In the genomic region with DNA sequence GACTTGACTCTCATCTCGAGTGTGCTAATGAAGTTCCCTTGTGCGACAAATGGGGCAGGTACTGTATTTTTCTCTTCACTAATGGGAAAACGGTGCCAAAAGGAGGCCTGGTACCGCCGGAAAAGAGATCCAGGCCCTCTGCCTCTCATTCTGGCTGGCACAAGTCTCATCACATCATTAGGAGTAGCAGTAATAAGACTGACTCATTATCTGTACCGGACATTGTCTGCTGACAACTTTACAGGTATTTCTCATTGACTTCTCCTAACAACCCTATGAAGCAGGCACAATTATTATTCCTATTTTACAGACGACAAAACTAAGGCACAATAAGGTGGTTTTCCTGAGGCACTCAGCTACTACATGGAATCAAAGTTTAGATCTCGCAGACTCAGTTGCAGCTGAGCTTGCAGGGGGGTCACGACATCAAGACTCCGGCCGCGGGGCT, we compare ENCODE assay signal across 8 cellular contexts. TPM values are rescaled to one million over a fixed set of nuclear protein-coding genes. Genes with fewer than 3 reads are reported as not detected.
A peak's percentile ranks its signal among the peaks of the same experiment; 100 is the strongest.
DNase-seq lines count a peak whose midpoint lies in the region; ATAC-seq and TF ChIP-seq lines count a peak whose summit lies in the region.

No MANE protein-coding gene starts in this region.

- H3K4me3 ChIP-seq in AG04449 (ENCODE audit: low read depth, low read length) (peak overlapping the region; percentile 78), OCI-LY3 (ENCODE audit: low read length) (peak overlapping the region; percentile 99), mesendoderm (ENCODE audit: low read length) (peak overlapping the region; percentile 84), aorta (ENCODE audit: low read length in 2 of 2) (peak overlapping the region; percentile 60 to 77)

- H3K4ac ChIP-seq in mesendoderm (ENCODE audit: low read depth, low read length) = no peak overlapping the region

- H3K79me1 ChIP-seq in mesendoderm (ENCODE audit: low read length) = peaks cover 8% of the 10 kb centered on the region

- no peaks in the 10 kb centered on the region for H4K20me1 ChIP-seq in OCI-LY3 (ENCODE audit: insufficient read depth, low read length)

- no peak overlapping the region for H2BK120ac ChIP-seq in mesendoderm (ENCODE audit: low read depth, low read length)

- no peak for DNase-seq in AG04449 (ENCODE audit: low read depth, low spot score)
- DNase-seq in mesendoderm = no peak
- DNase-seq in aorta = no peak
- DNase-seq in HEK293T (ENCODE audit: extremely low spot score) = no peak
- no peak for DNase-seq in mucosa of gallbladder (ENCODE audit: low spot score)

- H3K9ac ChIP-seq in OCI-LY3 (ENCODE audit: low read length) (peak overlapping the region; percentile 72), mesendoderm (ENCODE audit: low read length) (peak overlapping the region; percentile 91)

- H4K8ac ChIP-seq in mesendoderm (ENCODE audit: low read depth, low read length) = no peak overlapping the region

- no peak overlapping the region for H4K5ac ChIP-seq in mesendoderm (ENCODE audit: low read length)

- peak overlapping the region; percentile 93 for H3K4me2 ChIP-seq in OCI-LY3 (ENCODE audit: low read length)
- peak overlapping the region; percentile 74 for H3K4me2 ChIP-seq in mesendoderm (ENCODE audit: low read length)

- POLR2A ChIA-PET in AG04449 (lab: Yijun Ruan, JAX) (interaction anchor here (1.3 to 3.1 kb wide), 5 partner anchors 9 to 147 kb away, joined by 3 to 17 read pairs (median 8); no protein-coding TSS in a partner anchor), HEK293T (lab: Yijun Ruan, JAX) (interaction anchor here (0.9 to 2.0 kb wide), 10 partner anchors 11 to 144 kb away, joined by 3 to 15 read pairs (median 6); no protein-coding TSS in a partner anchor)

- peaks cover 14% of the 10 kb centered on the region for H3K4me1 ChIP-seq in OCI-LY3 (ENCODE audit: low read length)
- no peaks in the 10 kb centered on the region for H3K4me1 ChIP-seq in mesendoderm (ENCODE audit: control insufficient read depth, low read depth, low read length)
- H3K4me1 ChIP-seq in aorta (ENCODE audit: control insufficient read depth in 1 of 2, insufficient read depth in 2 of 2, low read length in 2 of 2) = peaks cover 6 to 11% of the 10 kb centered on the region in 2 donors

- H3K79me2 ChIP-seq in OCI-LY3 (ENCODE audit: low read length) (0 out of 2 replicates have a peak, but pooled peaks cover 5% of the 10 kb centered on the region), mesendoderm (ENCODE audit: control insufficient read depth, insufficient read depth, low read length) (no peaks in the 10 kb centered on the region)

- H2AK5ac ChIP-seq in mesendoderm (ENCODE audit: low read length) = no peak overlapping the region

- peak overlapping the region; percentile 53 for H3K18ac ChIP-seq in mesendoderm (ENCODE audit: low read length)

- H3K36me3 ChIP-seq in OCI-LY3 (replicated peaks; ENCODE audit: low read depth, low read length) = no peaks in the 10 kb centered on the region
- no peaks in the 10 kb centered on the region for H3K36me3 ChIP-seq in mesendoderm (ENCODE audit: control insufficient read depth, insufficient read depth, low read length)
- H3K36me3 ChIP-seq in aorta (ENCODE audit: control insufficient read depth in 1 of 2, insufficient read depth in 2 of 2, low read length in 1 of 2) = no peaks in the 10 kb centered on the region

- H2AFZ ChIP-seq in OCI-LY3 (ENCODE audit: low read depth, low read length) = peak overlapping the region; percentile 93

- H3K9me3 ChIP-seq in OCI-LY3 (ENCODE audit: insufficient read depth, low read length) (no peaks in the 10 kb centered on the region), aorta (ENCODE audit: control insufficient read depth, low read length) (no peaks in the 10 kb centered on the region)

- no peak overlapping the region for H2BK15ac ChIP-seq in mesendoderm (replicated peaks; ENCODE audit: low read depth)

- WGBS in mesendoderm (ENCODE audit: extremely low coverage, insufficient coverage, low lambda C conversion rate) = no CpG with 5 or more reads among the region's 12 CpGs
- 1% methylated on average over 12 of the region's 12 CpGs for WGBS in aorta, 2 donors

- no peaks in the 10 kb centered on the region for H3K27me3 ChIP-seq in OCI-LY3 (ENCODE audit: low read depth, low read length)
- H3K27me3 ChIP-seq in mesendoderm (ENCODE audit: insufficient read depth, low read length, poor library complexity) = no peaks in the 10 kb centered on the region
- H3K27me3 ChIP-seq in aorta (ENCODE audit: control insufficient read depth in 1 of 2, insufficient read depth in 2 of 2, low read length in 1 of 2) = no peaks in the 10 kb centered on the region

- no peak overlapping the region for H3K23ac ChIP-seq in mesendoderm (ENCODE audit: low read length)

- H3K27ac ChIP-seq in OCI-LY3 (ENCODE audit: low read length) (no peak overlapping the region), cingulate gyrus (ENCODE audit: low read depth, low read length) (peak overlapping the region; percentile 81), mesendoderm (ENCODE audit: low read depth, low read length) (peak overlapping the region; percentile 95), aorta (ENCODE audit: low read depth in 1 of 2, low read length in 2 of 2) (peak overlapping the region in 1 of 2 donors; percentile 70)

- CTCF ChIA-PET in AG04449 (lab: Yijun Ruan, JAX) = interaction anchor here (0.6 to 2.0 kb wide), 10 partner anchors 9 to 150 kb away, joined by 3 to 8 read pairs (median 4); no protein-coding TSS in a partner anchor
- CTCF ChIA-PET in HEK293T (lab: Yijun Ruan, JAX) = interaction anchor here (1.1 kb wide), 1 partner anchor 11 kb away, joined by 4 read pairs; no protein-coding TSS in a partner anchor

- intact Hi-C loops in aorta (cut with DNase I) = loop anchor here (5.0 kb wide), 2 partner anchors 97 to 147 kb away; a partner anchor contains a TSS

- no peak for TF ChIP-seq CTCF in AG04449 (IDR thresholded peaks at IDR 0.05; ENCODE audit: insufficient read depth, low read length, missing control alignments)
- TF ChIP-seq CTCF in OCI-LY3 (IDR thresholded peaks at IDR 0.05; ENCODE audit: low read depth, low read length) = no peak

- ATAC-seq in GM19395 (IDR thresholded peaks at IDR 0.05; ENCODE audit: unreplicated experiment) (peak; percentile 24), aorta (ENCODE audit: low FRiP score) (no peak)

- H3K56ac ChIP-seq in mesendoderm (ENCODE audit: low read length) = peak overlapping the region; percentile 95

- H2BK5ac ChIP-seq in mesendoderm (ENCODE audit: low read length) = no peak overlapping the region

TF ChIP-seq in HEK293T, 16 proteins besides CTCF, POLR2A, EP300 and RAD21:
- no peak for TF ChIP-seq L3MBTL2 (conservative IDR thresholded peaks at IDR 0.05)
- TF ChIP-seq, protein P1, sequence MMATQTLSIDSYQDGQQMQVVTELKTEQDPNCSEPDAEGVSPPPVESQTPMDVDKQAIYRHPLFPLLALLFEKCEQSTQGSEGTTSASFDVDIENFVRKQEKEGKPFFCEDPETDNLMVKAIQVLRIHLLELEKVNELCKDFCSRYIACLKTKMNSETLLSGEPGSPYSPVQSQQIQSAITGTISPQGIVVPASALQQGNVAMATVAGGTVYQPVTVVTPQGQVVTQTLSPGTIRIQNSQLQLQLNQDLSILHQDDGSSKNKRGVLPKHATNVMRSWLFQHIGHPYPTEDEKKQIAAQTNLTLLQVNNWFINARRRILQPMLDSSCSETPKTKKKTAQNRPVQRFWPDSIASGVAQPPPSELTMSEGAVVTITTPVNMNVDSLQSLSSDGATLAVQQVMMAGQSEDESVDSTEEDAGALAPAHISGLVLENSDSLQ (IDR thresholded peaks at IDR 0.05) = no peak
- TF ChIP-seq SP1 (IDR thresholded peaks at IDR 0.05) = no peak

RNA-seq across cellular contexts. Expression of a gene that starts 0.7 kb away (rescaled TPM):
- 12.7 TPM for polyA plus RNA-seq in mesendoderm (2013, experiment 1 of 2)
- polyA plus RNA-seq in mesendoderm (2013, experiment 2 of 2) = 12.5 TPM
- 10 to 100 TPM; 43.9 to 65.2 TPM for total RNA-seq in aorta
- 10 to 100 TPM; 15.0 to 48.8 TPM for polyA plus RNA-seq in aorta
- total RNA-seq in mucosa of gallbladder = 112 TPM
